8 cellular contexts compared by ENCODE assay signal in the genomic region with DNA sequence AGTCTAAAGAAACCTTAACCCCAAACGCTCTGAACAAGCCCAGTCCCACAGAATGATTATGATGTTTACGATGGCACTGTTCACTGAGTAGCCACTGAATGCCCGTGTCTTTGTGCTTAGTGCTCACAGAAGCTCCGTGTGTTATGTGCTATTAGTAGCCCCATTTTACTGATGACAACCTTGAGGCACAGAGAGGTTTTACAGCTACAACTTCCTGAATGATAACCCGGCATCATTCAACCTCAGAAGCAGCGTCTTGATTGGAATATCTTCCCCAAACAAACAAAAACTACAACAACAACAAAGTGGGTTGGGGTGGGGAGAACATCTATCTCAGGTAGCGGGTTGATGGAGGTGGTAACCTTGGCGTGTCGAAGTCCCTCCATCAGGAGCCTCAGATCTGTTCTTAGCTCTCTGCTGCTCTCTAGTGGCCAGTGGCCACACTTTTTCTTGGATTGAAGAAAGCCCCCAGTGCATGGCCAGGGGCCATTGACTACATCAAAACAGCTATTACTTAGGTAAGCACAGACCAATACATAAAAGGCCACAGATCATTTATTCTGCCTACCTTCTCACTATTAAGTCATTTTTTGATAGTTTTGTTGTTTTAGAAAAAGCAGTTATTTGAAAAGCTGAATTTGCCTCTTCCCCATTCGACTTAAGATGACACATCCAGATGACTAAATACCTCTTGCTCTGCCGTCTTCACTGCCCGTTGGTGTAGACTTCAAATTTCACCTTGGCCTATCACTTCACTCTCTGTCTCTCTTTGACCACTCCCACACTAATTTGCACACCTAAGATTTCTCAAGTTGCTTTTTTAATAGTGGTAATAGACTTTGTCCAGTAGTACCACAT.
DNase-seq lines count a peak whose midpoint lies in the region; ATAC-seq and TF ChIP-seq lines count a peak whose summit lies in the region.

No MANE protein-coding gene starts in this region.

- WGBS in suprapubic skin, result 53% methylated on average over 12 of the region's 12 CpGs

- no peaks in the 10 kb centered on the region for H3K4me1 ChIP-seq in suprapubic skin

- H3K4me3 ChIP-seq in retinal pigment epithelial cell (ENCODE audit: low read length) (no peak overlapping the region), suprapubic skin (no peak overlapping the region)

- no peak for ATAC-seq in CD4-positive, alpha-beta T cell (ENCODE audit: poor library complexity)
- peak; percentile 74 for ATAC-seq in GM18520 (IDR thresholded peaks at IDR 0.05; ENCODE audit: unreplicated experiment)
- peak; percentile 77 for ATAC-seq in HG02981 (IDR thresholded peaks at IDR 0.05; ENCODE audit: unreplicated experiment)

- no peaks in the 10 kb centered on the region for H3K36me3 Mint-ChIP-seq in CD4-positive, alpha-beta T cell (ENCODE audit: low read depth)

- no peak overlapping the region for H3K27ac ChIP-seq in CD4-positive, alpha-beta T cell (ENCODE audit: low read depth, low read length)
- no peak overlapping the region for H3K27ac ChIP-seq in suprapubic skin

- peak in 1 of 10 experiments; percentile 8 for DNase-seq in CD4-positive, alpha-beta T cell
- DNase-seq in NCI-H2171 (lab: John Stamatoyannopoulos, UW), result peak; percentile 51
- peak; percentile 28 for DNase-seq in activated T-cell treated with anti-CD3 and anti-CD28 coated beads for 48 hours (ENCODE audit: low read depth)
- DNase-seq in glomerular endothelial cell (ENCODE audit: extremely low read depth, low read depth, low spot score), result peak; percentile 5
- DNase-seq in retinal pigment epithelial cell (ENCODE audit: low read depth), result peak; percentile 2
- DNase-seq in suprapubic skin (ENCODE audit: low spot score in 2 of 2), result no peak

- POLR2A ChIA-PET in CD4-positive, alpha-beta T cell (lab: Charles Lee), result no interaction called here

- H3K36me3 ChIP-seq in suprapubic skin, result no peaks in the 10 kb centered on the region

- H3K27ac Mint-ChIP-seq in CD4-positive, alpha-beta T cell, result no peak overlapping the region

- peak; percentile 26 for TF ChIP-seq CTCF in CD4-positive, alpha-beta T cell (IDR thresholded peaks at IDR 0.05)
- TF ChIP-seq CTCF in retinal pigment epithelial cell (conservative IDR thresholded peaks at IDR 0.05; ENCODE audit: low read depth, low read length) (peak; percentile 74), suprapubic skin (IDR thresholded peaks at IDR 0.05) (peak in 1 of 2 donors; percentile 55)

- H3K9me3 Mint-ChIP-seq in CD4-positive, alpha-beta T cell, result peaks cover 17% of the 10 kb centered on the region

- peaks cover 5% of the 10 kb centered on the region for H3K27me3 Mint-ChIP-seq in CD4-positive, alpha-beta T cell

- no peak for TF ChIP-seq EP300 in suprapubic skin (IDR thresholded peaks at IDR 0.05)

- TF ChIP-seq POLR2A in suprapubic skin (IDR thresholded peaks at IDR 0.05), result no peak

- no peaks in the 10 kb centered on the region for H3K4me1 Mint-ChIP-seq in CD4-positive, alpha-beta T cell (ENCODE audit: low read depth)

- intact Hi-C loops in CD4-positive, alpha-beta T cell (cut with DNase I, micrococcal nuclease), result no loop called here

- CTCF ChIA-PET in CD4-positive, alpha-beta T cell (lab: Charles Lee), result interaction anchor here (0.5 kb wide), 1 partner anchor 90 kb away, joined by 3 read pairs; no protein-coding TSS in a partner anchor

- no peak overlapping the region for H3K4me3 Mint-ChIP-seq in CD4-positive, alpha-beta T cell

- no peaks in the 10 kb centered on the region for H3K9me3 ChIP-seq in CD4-positive, alpha-beta T cell (ENCODE audit: control insufficient read depth, low read length)
- H3K9me3 ChIP-seq in suprapubic skin, result no peaks in the 10 kb centered on the region

- no peaks in the 10 kb centered on the region for H3K27me3 ChIP-seq in CD4-positive, alpha-beta T cell (ENCODE audit: control insufficient read depth, insufficient read depth, low read length)
- H3K27me3 ChIP-seq in suprapubic skin, result no peaks in the 10 kb centered on the region

Comparison
In these comparisons a context has a peak if more than half of its experiments do, and no peak if none do; other contexts are left out.
1. DNase-seq: peak in NCI-H2171 (single experiment), activated T-cell treated with anti-CD3 and anti-CD28 coated beads for 48 hours (single experiment), glomerular endothelial cell (single experiment) and retinal pigment epithelial cell (single experiment); none in suprapubic skin (0 of 2).